Comparison of ENCODE assay signal across 1 cellular context in the genomic region with DNA sequence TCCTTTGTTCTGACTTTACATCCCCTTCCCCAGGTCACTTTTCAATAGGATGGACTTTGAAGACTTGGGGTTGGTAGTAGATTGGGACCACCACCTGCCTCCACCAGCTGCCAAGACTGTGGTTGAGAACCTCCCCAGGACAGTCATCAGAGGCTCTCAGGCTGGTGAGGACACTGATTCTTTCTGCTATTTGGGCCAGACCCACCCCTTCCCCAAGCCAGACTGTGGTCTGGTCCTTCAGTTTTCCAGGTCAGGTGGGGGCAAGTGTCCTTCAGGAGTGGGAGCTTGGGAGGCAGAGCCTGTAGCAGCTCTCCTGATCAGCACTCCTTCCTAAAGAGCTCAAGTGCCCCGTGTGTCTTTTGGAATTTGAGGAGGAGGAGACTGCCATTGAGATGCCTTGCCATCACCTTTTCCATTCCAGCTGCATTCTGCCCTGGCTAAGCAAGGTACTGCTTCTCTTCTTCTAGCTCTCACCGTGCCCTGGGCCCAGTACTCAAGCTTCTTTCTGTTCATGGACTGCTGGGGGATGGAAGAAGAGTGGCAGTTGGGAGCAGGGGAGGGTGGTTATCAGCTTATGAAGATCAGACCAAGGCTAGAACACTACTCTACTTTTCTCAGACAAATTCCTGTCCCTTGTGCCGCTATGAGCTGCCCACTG.
TF ChIP-seq lines count a peak whose summit lies in the region.

No MANE protein-coding gene starts in this region.

TF ChIP-seq in K562, 482 proteins besides CTCF, POLR2A, EP300 and RAD21:
- TF ChIP-seq CHAMP1 (IDR thresholded peaks at IDR 0.05), result no peak
- TF ChIP-seq MAZ (CRISPR knock-in tag; conservative IDR thresholded peaks at IDR 0.05 in 1 of 2, IDR thresholded peaks at IDR 0.05 in 1 of 2), result no peak
- TF ChIP-seq ZNF780A (CRISPR knock-in tag; IDR thresholded peaks at IDR 0.05), result no peak
- no peak for TF ChIP-seq TCF15 (CRISPR knock-in tag; IDR thresholded peaks at IDR 0.05)
- no peak for TF ChIP-seq MTF1 (CRISPR knock-in tag; IDR thresholded peaks at IDR 0.05; ENCODE audit: borderline replicate concordance)
- no peak for TF ChIP-seq MEF2A (IDR thresholded peaks at IDR 0.05; ENCODE audit: control insufficient read depth, low read depth, low read length)
- TF ChIP-seq ZNF668 (CRISPR knock-in tag; IDR thresholded peaks at IDR 0.05), result no peak
- TF ChIP-seq XRCC3 (IDR thresholded peaks at IDR 0.05), result no peak
- TF ChIP-seq MXI1 (IDR thresholded peaks at IDR 0.05; ENCODE audit: low read depth, low read length), result no peak
- no peak for TF ChIP-seq ZNF134 (CRISPR knock-in tag; conservative IDR thresholded peaks at IDR 0.05)
- no peak for TF ChIP-seq SP2 (IDR thresholded peaks at IDR 0.05; ENCODE audit: extremely low read depth, low read depth, low read length, poor library complexity, severe bottlenecking)
- TF ChIP-seq HCFC1 (IDR thresholded peaks at IDR 0.05; ENCODE audit: low read depth, low read length), result no peak
- no peak for TF ChIP-seq ETV1 (tag; conservative IDR thresholded peaks at IDR 0.05; ENCODE audit: low read depth)
- TF ChIP-seq, protein P1, sequence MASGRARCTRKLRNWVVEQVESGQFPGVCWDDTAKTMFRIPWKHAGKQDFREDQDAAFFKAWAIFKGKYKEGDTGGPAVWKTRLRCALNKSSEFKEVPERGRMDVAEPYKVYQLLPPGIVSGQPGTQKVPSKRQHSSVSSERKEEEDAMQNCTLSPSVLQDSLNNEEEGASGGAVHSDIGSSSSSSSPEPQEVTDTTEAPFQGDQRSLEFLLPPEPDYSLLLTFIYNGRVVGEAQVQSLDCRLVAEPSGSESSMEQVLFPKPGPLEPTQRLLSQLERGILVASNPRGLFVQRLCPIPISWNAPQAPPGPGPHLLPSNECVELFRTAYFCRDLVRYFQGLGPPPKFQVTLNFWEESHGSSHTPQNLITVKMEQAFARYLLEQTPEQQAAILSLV (tag; IDR thresholded peaks at IDR 0.05), result no peak
- TF ChIP-seq, protein P2, sequence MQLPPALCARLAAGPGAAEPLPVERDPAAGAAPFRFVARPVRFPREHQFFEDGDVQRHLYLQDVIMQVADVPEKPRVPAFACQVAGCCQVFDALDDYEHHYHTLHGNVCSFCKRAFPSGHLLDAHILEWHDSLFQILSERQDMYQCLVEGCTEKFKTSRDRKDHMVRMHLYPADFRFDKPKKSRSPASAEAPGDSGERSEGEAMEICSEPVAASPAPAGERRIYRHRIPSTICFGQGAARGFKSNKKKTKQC (CRISPR knock-in tag; IDR thresholded peaks at IDR 0.05), result no peak
- TF ChIP-seq HSF4 (CRISPR knock-in tag; IDR thresholded peaks at IDR 0.05; ENCODE audit: borderline replicate concordance), result no peak
- TF ChIP-seq, protein P3, sequence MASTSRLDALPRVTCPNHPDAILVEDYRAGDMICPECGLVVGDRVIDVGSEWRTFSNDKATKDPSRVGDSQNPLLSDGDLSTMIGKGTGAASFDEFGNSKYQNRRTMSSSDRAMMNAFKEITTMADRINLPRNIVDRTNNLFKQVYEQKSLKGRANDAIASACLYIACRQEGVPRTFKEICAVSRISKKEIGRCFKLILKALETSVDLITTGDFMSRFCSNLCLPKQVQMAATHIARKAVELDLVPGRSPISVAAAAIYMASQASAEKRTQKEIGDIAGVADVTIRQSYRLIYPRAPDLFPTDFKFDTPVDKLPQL (IDR thresholded peaks at IDR 0.05; ENCODE audit: extremely low read depth, insufficient read length), result no peak
